ENCODE assay signal across 11 cellular contexts in the genomic region with DNA sequence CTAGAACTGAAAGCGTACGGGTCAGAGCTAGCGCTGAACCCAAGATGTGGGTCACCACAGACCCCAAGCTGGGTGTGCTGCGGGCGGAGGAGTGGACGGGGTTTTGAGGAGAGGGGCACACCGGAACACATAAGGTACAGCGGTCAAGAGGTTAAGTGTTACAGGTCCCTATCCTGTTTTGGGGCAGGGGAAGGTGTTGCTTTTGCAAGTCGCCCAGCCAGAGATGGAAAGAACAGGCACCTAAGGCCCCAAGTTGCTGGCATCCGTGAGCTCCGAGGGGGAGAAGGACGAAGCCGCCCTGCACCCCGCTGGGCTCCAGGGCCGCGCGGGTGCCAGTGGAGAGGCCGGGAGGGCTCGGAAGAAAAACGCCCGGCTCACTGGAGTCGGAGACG. TPM values are rescaled to one million over a fixed set of nuclear protein-coding genes. Genes with fewer than 3 reads are reported as not detected.
DNase-seq lines count a peak whose midpoint lies in the region; ATAC-seq and TF ChIP-seq lines count a peak whose summit lies in the region.
"Had no signal": no experiment of that assay in that cellular context is flagged by ENCODE, and none has a peak within 500 bp of the region (broad histone marks: within the 10 kb centered on the region; RNA-seq: fewer than 3 reads in every experiment).

No MANE protein-coding gene starts in this region.

- WGBS in gastroesophageal sphincter (ENCODE audit: low coverage in 1 of 2), 2 donors: 10 to 91% methylated on average over 4 to 8 of the region's 23 CpGs
- WGBS in trophoblast cell (ENCODE audit: extremely low coverage, insufficient coverage, insufficient read length): no CpG with 5 or more reads among the region's 23 CpGs

- no peak overlapping the region for H3K4me3 ChIP-seq in CD8-positive, alpha-beta memory T cell (ENCODE audit: low read length)
- peak overlapping the region; percentile 47 to 58 for H3K4me3 ChIP-seq in gastroesophageal sphincter
- peak overlapping the region; percentile 63 for H3K4me3 ChIP-seq in trophoblast cell (ENCODE audit: low read depth, low read length)
- H3K4me3 ChIP-seq in Karpas-422 (ENCODE audit: low read length): no peak overlapping the region

- H3K27ac Mint-ChIP-seq in CD8-positive, alpha-beta memory T cell: no peak overlapping the region
- H3K27ac Mint-ChIP-seq in activated CD8-positive, alpha-beta T cell treated with anti-CD3 and anti-CD28 coated beads for 36 hours: no peak overlapping the region

- H3K14ac ChIP-seq in trophoblast cell (ENCODE audit: low read length): peak overlapping the region; percentile 68

- no peak overlapping the region for H3K4ac ChIP-seq in trophoblast cell (ENCODE audit: low read depth, low read length)

- H4K91ac ChIP-seq in trophoblast cell (ENCODE audit: low read depth, low read length): no peak overlapping the region

- H3K79me2 ChIP-seq in trophoblast cell (ENCODE audit: control insufficient read depth, insufficient read depth, low read length, poor library complexity): peaks cover 8% of the 10 kb centered on the region
- no peaks in the 10 kb centered on the region for H3K79me2 ChIP-seq in Karpas-422 (ENCODE audit: low read length)

- no peaks in the 10 kb centered on the region for H4K20me1 ChIP-seq in Karpas-422 (ENCODE audit: insufficient read depth, low read depth, low read length)

- H3K27ac ChIP-seq in CD8-positive, alpha-beta memory T cell (ENCODE audit: low read depth, low read length): no peak overlapping the region
- peak overlapping the region in 3 of 4 donors; percentile 58 to 69 (median 64) for H3K27ac ChIP-seq in gastroesophageal sphincter
- H3K27ac ChIP-seq in trophoblast cell (ENCODE audit: low read depth, low read length): no peak overlapping the region
- H3K27ac ChIP-seq in Karpas-422 (ENCODE audit: low read length): no peak overlapping the region

- H3K27me3 ChIP-seq in CD8-positive, alpha-beta memory T cell (ENCODE audit: insufficient read depth, low read length, poor library complexity, severe bottlenecking): no peaks in the 10 kb centered on the region
- H3K27me3 ChIP-seq in gastroesophageal sphincter (peaks cover 29% of the 10 kb centered on the region), trophoblast cell (ENCODE audit: insufficient read depth, low read length) (peaks cover 16% of the 10 kb centered on the region), Karpas-422 (ENCODE audit: low read length) (no peaks in the 10 kb centered on the region)

- no peaks in the 10 kb centered on the region for H3K9me2 ChIP-seq in Karpas-422 (replicated peaks; ENCODE audit: insufficient read depth, low read length)

- peak overlapping the region; percentile 13 for H2BK12ac ChIP-seq in trophoblast cell (ENCODE audit: low read length)

- peaks cover 13% of the 10 kb centered on the region for H3K79me1 ChIP-seq in trophoblast cell (ENCODE audit: low read length)

- peak overlapping the region; percentile 66 for H3K4me2 ChIP-seq in trophoblast cell (ENCODE audit: low read length)
- no peak overlapping the region for H3K4me2 ChIP-seq in Karpas-422 (ENCODE audit: low read depth, low read length, poor library complexity, severe bottlenecking)

- CTCF ChIA-PET in CD8-positive, alpha-beta memory T cell (lab: Charles Lee): no interaction called here
- CTCF ChIA-PET in activated CD8-positive, alpha-beta T cell treated with anti-CD3 and anti-CD28 coated beads for 36 hours (lab: Charles Lee): interaction anchor here (1.4 to 2.1 kb wide), 2 partner anchors 10 to 388 kb away, joined by 3 to 5 read pairs; no protein-coding TSS in a partner anchor

- no peak for TF ChIP-seq EP300 in gastroesophageal sphincter (IDR thresholded peaks at IDR 0.05)

- H3K27me3 Mint-ChIP-seq in CD8-positive, alpha-beta memory T cell: peaks cover 26 to 52% of the 10 kb centered on the region in 2 donors
- peaks cover 44% of the 10 kb centered on the region for H3K27me3 Mint-ChIP-seq in activated CD8-positive, alpha-beta T cell treated with anti-CD3 and anti-CD28 coated beads for 36 hours

- H3K4me1 Mint-ChIP-seq in CD8-positive, alpha-beta memory T cell: peaks cover 5 to 17% (median 8%) of the 10 kb centered on the region in 3 donors
- H3K4me1 Mint-ChIP-seq in activated CD8-positive, alpha-beta T cell treated with anti-CD3 and anti-CD28 coated beads for 36 hours (ENCODE audit: low read depth): peaks cover 10% of the 10 kb centered on the region

- H3K18ac ChIP-seq in trophoblast cell (ENCODE audit: low read length): peak overlapping the region; percentile 85

- DNase-seq in CD8-positive, alpha-beta memory T cell: no peak
- no peak for DNase-seq in activated CD8-positive, alpha-beta T cell treated with anti-CD3 and anti-CD28 coated beads for 36 hours
- DNase-seq in trophoblast cell (no peak), OCI-M1 (lab: John Stamatoyannopoulos, UW) (no peak), Karpas-422 (no peak), retina (no peak), ecto neural progenitor cell (ENCODE audit: low spot score) (no peak)
- DNase-seq: NCI-H2081; SHP77 treated with DMSO at 0.1 percent for 48 hours; stimulated activated CD4-positive, alpha-beta T cell treated with anti-CD3 and anti-CD28 coated beads, Interleukin-1b, Interleukin-23, amount 100 ng/mL, for 48 hours had no signal

- POLR2A ChIA-PET in CD8-positive, alpha-beta memory T cell (lab: Charles Lee): no interaction called here
- POLR2A ChIA-PET in activated CD8-positive, alpha-beta T cell treated with anti-CD3 and anti-CD28 coated beads for 36 hours (lab: Charles Lee): no interaction called here

- H2AFZ ChIP-seq in trophoblast cell (ENCODE audit: insufficient read depth, low read length, poor library complexity) (peak overlapping the region; percentile 80), Karpas-422 (ENCODE audit: low read length) (no peak overlapping the region)

- no peaks in the 10 kb centered on the region for H3K4me1 ChIP-seq in CD8-positive, alpha-beta memory T cell (ENCODE audit: insufficient read depth, low read length)
- peaks cover 0 to 32% (median 0%) of the 10 kb centered on the region in 3 donors for H3K4me1 ChIP-seq in gastroesophageal sphincter
- H3K4me1 ChIP-seq in trophoblast cell (ENCODE audit: control insufficient read depth in 1 of 2, insufficient read depth in 2 of 2, low read length in 2 of 2): peaks cover 10 to 12% of the 10 kb centered on the region in 2 experiments
- no peaks in the 10 kb centered on the region for H3K4me1 ChIP-seq in Karpas-422 (ENCODE audit: low read length)

- peak overlapping the region in 5 of 7 donors; percentile 12 to 65 (median 50) for H3K4me3 Mint-ChIP-seq in CD8-positive, alpha-beta memory T cell
- H3K4me3 Mint-ChIP-seq in activated CD8-positive, alpha-beta T cell treated with anti-CD3 and anti-CD28 coated beads for 36 hours: peak overlapping the region; percentile 32

- no peak for TF ChIP-seq POLR2A in gastroesophageal sphincter (IDR thresholded peaks at IDR 0.05)

- intact Hi-C loops in activated CD8-positive, alpha-beta T cell treated with anti-CD3 and anti-CD28 coated beads for 36 hours (cut with micrococcal nuclease): loop anchor here (10.0 kb wide), 2 partner anchors 72 to 108 kb away; no protein-coding TSS in a partner anchor

- TF ChIP-seq CTCF in activated CD8-positive, alpha-beta T cell treated with anti-CD3 and anti-CD28 coated beads for 36 hours (IDR thresholded peaks at IDR 0.05): no peak
- TF ChIP-seq CTCF in gastroesophageal sphincter (IDR thresholded peaks at IDR 0.05): no peak

- H3K23ac ChIP-seq in trophoblast cell (ENCODE audit: low read length): no peak overlapping the region

- H3K9ac ChIP-seq in trophoblast cell (ENCODE audit: low read length) (no peak overlapping the region), Karpas-422 (ENCODE audit: low read length) (no peak overlapping the region)

- no peaks in the 10 kb centered on the region for H3K9me3 ChIP-seq in CD8-positive, alpha-beta memory T cell (ENCODE audit: low read length)
- H3K9me3 ChIP-seq in gastroesophageal sphincter (no peaks in the 10 kb centered on the region), trophoblast cell (ENCODE audit: insufficient read depth, low read depth, low read length) (no peaks in the 10 kb centered on the region), Karpas-422 (ENCODE audit: low read length) (no peaks in the 10 kb centered on the region)

- peak overlapping the region; percentile 40 for H4K8ac ChIP-seq in trophoblast cell (ENCODE audit: low read depth, low read length)

- no peak for ATAC-seq in activated CD8-positive, alpha-beta T cell treated with anti-CD3 and anti-CD28 coated beads for 36 hours
- no peak for ATAC-seq in gastroesophageal sphincter

- H2BK5ac ChIP-seq in trophoblast cell (ENCODE audit: low read depth, low read length, poor library complexity): no peak overlapping the region

- H3K36me3 Mint-ChIP-seq in CD8-positive, alpha-beta memory T cell: no peaks in the 10 kb centered on the region
- no peaks in the 10 kb centered on the region for H3K36me3 Mint-ChIP-seq in activated CD8-positive, alpha-beta T cell treated with anti-CD3 and anti-CD28 coated beads for 36 hours (ENCODE audit: low read depth)

- no peak overlapping the region for H4K12ac ChIP-seq in trophoblast cell (ENCODE audit: low read depth, low read length)

- H2BK120ac ChIP-seq in trophoblast cell (ENCODE audit: insufficient read depth, low read length, poor library complexity): peak overlapping the region; percentile 71

- peaks cover 0 to 4% (median 0%) of the 10 kb centered on the region in 5 donors for H3K9me3 Mint-ChIP-seq in CD8-positive, alpha-beta memory T cell
- H3K9me3 Mint-ChIP-seq in activated CD8-positive, alpha-beta T cell treated with anti-CD3 and anti-CD28 coated beads for 36 hours: no peaks in the 10 kb centered on the region

- H3K36me3 ChIP-seq in CD8-positive, alpha-beta memory T cell (ENCODE audit: insufficient read depth, low read length): no peaks in the 10 kb centered on the region
- H3K36me3 ChIP-seq in gastroesophageal sphincter (no peaks in the 10 kb centered on the region), trophoblast cell (ENCODE audit: control insufficient read depth in 1 of 2, insufficient read depth in 2 of 2, low read length in 2 of 2) (no peaks in the 10 kb centered on the region), Karpas-422 (ENCODE audit: insufficient read depth, low read length) (no peaks in the 10 kb centered on the region)

- H2AK5ac ChIP-seq in trophoblast cell (ENCODE audit: low read length): no peak overlapping the region

RNA-seq across cellular contexts. Expression of gene GNA14, which starts 0.9 kb away (rescaled TPM):
- not detected for total RNA-seq in CD8-positive, alpha-beta memory T cell
- not detected for polyA plus RNA-seq in CD8-positive, alpha-beta memory T cell
- not detected for total RNA-seq in activated CD8-positive, alpha-beta T cell treated with anti-CD3 and anti-CD28 coated beads for 36 hours
- 1 to 10 TPM; 3.9 to 6.4 (median 5.1) TPM for total RNA-seq in gastroesophageal sphincter
- polyA plus RNA-seq in trophoblast cell (2013): 14.0 and 14.8 TPM in 2 replicates
- not detected in 2 replicates for total RNA-seq in Karpas-422 (2014; rRNA removed; shearing (Covaris generic); ENCODE audit: low replicate concordance)

Comparison
In these comparisons a context has a peak if more than half of its experiments do, and no peak if none do; other contexts are left out.
1. H3K27ac ChIP-seq: peak in gastroesophageal sphincter (3 of 4); none in CD8-positive, alpha-beta memory T cell (single experiment), trophoblast cell (single experiment) and Karpas-422 (single experiment).
2. H3K4me3 ChIP-seq: peak in gastroesophageal sphincter (2 of 2) and trophoblast cell (single experiment); none in CD8-positive, alpha-beta memory T cell (single experiment) and Karpas-422 (single experiment).